ENCODE assay signal across 1 cellular context in the genomic region with DNA sequence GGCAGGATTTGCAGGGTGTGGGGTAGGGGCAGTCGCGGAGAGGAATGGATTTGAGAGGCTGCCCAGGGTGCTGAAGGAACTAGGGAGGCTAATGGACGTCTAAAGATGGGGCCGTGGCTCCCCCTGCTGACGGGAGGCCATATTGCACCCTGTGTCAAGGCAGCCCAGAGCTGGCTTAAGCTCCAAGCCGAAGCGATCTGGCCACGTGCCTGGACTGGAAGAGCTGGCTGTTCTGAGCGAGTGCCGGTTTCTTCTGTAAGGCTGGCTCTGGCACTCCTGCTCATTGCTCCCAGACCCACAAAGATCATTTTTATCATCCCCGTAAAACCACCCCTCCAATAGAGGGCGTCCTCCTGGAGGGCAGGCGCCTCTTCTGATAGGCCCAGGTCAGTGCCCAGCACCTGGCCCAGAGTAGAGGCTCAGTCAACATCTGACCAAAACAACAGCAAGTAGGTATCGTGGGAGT.
TF ChIP-seq lines count a peak whose summit lies in the region.

No MANE protein-coding gene starts in this region.

TF ChIP-seq in HepG2, 621 proteins besides CTCF, POLR2A, EP300 and RAD21 (continues in another document):
- TF ChIP-seq ZNF883 (CRISPR knock-in tag; IDR thresholded peaks at IDR 0.05; ENCODE audit: not compliant biosample characterization) (no peak), SIX1 (CRISPR knock-in tag; IDR thresholded peaks at IDR 0.05; ENCODE audit: borderline replicate concordance) (no peak), ZNF256 (CRISPR knock-in tag; conservative IDR thresholded peaks at IDR 0.05) (no peak), SAFB2 (CRISPR knock-in tag; IDR thresholded peaks at IDR 0.05; ENCODE audit: borderline replicate concordance, low read depth) (no peak), NR2C2 (CRISPR knock-in tag; IDR thresholded peaks at IDR 0.05; ENCODE audit: borderline replicate concordance) (no peak), SYNCRIP (IDR thresholded peaks at IDR 0.05; ENCODE audit: insufficient read depth, low read depth, low read length) (no peak), GATAD1 (CRISPR knock-in tag; IDR thresholded peaks at IDR 0.05) (0 out of 2 replicates have a peak, but pooled peaks have one; percentile 28), RBM39 (IDR thresholded peaks at IDR 0.05; ENCODE audit: low read depth, low read length, poor library complexity, severe bottlenecking) (no peak), NR2F6 (IDR thresholded peaks at IDR 0.05) (no peak), NR2F6 (CRISPR knock-in tag; IDR thresholded peaks at IDR 0.05) (no peak), PHF5A (CRISPR knock-in tag; IDR thresholded peaks at IDR 0.05; ENCODE audit: low read depth, unreplicated experiment) (no peak), NCOA5 (CRISPR knock-in tag; IDR thresholded peaks at IDR 0.05) (no peak), HMGA1 (CRISPR knock-in tag; conservative IDR thresholded peaks at IDR 0.05) (no peak), STAG1 (CRISPR knock-in tag; IDR thresholded peaks at IDR 0.05) (peak; percentile 95), FOXA3 (CRISPR knock-in tag; IDR thresholded peaks at IDR 0.05) (no peak), DPF2 (CRISPR knock-in tag; IDR thresholded peaks at IDR 0.05; ENCODE audit: borderline replicate concordance, low read depth) (no peak), GATAD2A (CRISPR knock-in tag; IDR thresholded peaks at IDR 0.05) (0 out of 2 replicates have a peak, but pooled peaks have one; percentile 12), ZNF282 (IDR thresholded peaks at IDR 0.05; ENCODE audit: partially characterized antibody) (no peak), IKZF4 (CRISPR knock-in tag; IDR thresholded peaks at IDR 0.05; ENCODE audit: borderline replicate concordance, low read depth, not compliant biosample characterization) (no peak), ATAD3A (CRISPR knock-in tag; IDR thresholded peaks at IDR 0.05) (no peak), NONO (IDR thresholded peaks at IDR 0.05) (no peak), NONO (CRISPR knock-in tag; conservative IDR thresholded peaks at IDR 0.05) (no peak), JARID2 (CRISPR knock-in tag; IDR thresholded peaks at IDR 0.05; ENCODE audit: insufficient replicate concordance) (no peak), ZNF841 (CRISPR knock-in tag; IDR thresholded peaks at IDR 0.05; ENCODE audit: borderline replicate concordance) (no peak), HDAC1 (CRISPR knock-in tag; IDR thresholded peaks at IDR 0.05) (no peak), SOX5 (CRISPR knock-in tag; IDR thresholded peaks at IDR 0.05; ENCODE audit: borderline replicate concordance) (no peak)
- TF ChIP-seq, protein P1, sequence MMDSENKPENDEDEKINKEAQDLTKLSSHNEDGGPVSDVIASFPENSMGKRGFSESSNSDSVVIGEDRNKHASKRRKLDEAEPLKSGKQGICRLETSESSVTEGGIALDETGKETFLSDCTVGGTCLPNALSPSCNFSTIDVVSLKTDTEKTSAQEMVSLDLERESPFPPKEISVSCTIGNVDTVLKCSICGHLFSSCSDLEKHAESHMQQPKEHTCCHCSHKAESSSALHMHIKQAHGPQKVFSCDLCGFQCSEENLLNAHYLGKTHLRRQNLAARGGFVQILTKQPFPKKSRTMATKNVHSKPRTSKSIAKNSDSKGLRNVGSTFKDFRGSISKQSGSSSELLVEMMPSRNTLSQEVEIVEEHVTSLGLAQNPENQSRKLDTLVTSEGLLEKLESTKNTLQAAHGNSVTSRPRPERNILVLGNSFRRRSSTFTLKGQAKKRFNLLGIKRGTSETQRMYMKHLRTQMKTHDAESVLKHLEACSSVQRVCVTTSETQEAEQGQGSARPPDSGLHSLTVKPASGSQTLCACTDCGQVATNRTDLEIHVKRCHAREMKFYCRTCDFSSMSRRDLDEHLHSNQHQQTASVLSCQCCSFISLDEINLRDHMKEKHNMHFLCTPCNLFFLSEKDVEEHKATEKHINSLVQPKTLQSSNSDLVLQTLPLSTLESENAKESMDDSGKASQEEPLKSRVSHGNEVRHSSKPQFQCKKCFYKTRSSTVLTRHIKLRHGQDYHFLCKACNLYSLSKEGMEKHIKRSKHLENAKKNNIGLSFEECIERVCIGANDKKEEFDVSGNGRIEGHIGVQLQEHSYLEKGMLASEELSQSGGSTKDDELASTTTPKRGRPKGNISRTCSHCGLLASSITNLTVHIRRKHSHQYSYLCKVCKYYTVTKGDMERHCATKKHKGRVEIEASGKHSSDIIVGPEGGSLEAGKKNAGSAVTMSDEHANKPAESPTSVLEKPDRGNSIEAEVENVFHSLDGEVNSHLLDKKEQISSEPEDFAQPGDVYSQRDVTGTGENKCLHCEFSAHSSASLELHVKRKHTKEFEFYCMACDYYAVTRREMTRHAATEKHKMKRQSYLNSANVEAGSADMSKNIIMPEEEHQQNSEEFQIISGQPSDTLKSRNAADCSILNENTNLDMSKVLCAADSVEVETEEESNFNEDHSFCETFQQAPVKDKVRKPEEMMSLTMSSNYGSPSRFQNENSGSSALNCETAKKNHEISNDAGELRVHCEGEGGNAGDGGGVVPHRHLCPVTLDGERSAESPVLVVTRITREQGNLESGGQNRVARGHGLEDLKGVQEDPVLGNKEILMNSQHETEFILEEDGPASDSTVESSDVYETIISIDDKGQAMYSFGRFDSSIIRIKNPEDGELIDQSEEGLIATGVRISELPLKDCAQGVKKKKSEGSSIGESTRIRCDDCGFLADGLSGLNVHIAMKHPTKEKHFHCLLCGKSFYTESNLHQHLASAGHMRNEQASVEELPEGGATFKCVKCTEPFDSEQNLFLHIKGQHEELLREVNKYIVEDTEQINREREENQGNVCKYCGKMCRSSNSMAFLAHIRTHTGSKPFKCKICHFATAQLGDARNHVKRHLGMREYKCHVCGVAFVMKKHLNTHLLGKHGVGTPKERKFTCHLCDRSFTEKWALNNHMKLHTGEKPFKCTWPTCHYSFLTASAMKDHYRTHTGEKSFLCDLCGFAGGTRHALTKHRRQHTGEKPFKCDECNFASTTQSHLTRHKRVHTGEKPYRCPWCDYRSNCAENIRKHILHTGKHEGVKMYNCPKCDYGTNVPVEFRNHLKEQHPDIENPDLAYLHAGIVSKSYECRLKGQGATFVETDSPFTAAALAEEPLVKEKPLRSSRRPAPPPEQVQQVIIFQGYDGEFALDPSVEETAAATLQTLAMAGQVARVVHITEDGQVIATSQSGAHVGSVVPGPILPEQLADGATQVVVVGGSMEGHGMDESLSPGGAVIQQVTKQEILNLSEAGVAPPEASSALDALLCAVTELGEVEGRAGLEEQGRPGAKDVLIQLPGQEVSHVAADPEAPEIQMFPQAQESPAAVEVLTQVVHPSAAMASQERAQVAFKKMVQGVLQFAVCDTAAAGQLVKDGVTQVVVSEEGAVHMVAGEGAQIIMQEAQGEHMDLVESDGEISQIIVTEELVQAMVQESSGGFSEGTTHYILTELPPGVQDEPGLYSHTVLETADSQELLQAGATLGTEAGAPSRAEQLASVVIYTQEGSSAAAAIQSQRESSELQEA (CRISPR knock-in tag; IDR thresholded peaks at IDR 0.05; ENCODE audit: not compliant biosample characterization): no peak
- TF ChIP-seq, protein P2, sequence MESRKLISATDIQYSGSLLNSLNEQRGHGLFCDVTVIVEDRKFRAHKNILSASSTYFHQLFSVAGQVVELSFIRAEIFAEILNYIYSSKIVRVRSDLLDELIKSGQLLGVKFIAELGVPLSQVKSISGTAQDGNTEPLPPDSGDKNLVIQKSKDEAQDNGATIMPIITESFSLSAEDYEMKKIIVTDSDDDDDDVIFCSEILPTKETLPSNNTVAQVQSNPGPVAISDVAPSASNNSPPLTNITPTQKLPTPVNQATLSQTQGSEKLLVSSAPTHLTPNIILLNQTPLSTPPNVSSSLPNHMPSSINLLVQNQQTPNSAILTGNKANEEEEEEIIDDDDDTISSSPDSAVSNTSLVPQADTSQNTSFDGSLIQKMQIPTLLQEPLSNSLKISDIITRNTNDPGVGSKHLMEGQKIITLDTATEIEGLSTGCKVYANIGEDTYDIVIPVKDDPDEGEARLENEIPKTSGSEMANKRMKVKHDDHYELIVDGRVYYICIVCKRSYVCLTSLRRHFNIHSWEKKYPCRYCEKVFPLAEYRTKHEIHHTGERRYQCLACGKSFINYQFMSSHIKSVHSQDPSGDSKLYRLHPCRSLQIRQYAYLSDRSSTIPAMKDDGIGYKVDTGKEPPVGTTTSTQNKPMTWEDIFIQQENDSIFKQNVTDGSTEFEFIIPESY (CRISPR knock-in tag; IDR thresholded peaks at IDR 0.05): no peak
- TF ChIP-seq, protein P3, sequence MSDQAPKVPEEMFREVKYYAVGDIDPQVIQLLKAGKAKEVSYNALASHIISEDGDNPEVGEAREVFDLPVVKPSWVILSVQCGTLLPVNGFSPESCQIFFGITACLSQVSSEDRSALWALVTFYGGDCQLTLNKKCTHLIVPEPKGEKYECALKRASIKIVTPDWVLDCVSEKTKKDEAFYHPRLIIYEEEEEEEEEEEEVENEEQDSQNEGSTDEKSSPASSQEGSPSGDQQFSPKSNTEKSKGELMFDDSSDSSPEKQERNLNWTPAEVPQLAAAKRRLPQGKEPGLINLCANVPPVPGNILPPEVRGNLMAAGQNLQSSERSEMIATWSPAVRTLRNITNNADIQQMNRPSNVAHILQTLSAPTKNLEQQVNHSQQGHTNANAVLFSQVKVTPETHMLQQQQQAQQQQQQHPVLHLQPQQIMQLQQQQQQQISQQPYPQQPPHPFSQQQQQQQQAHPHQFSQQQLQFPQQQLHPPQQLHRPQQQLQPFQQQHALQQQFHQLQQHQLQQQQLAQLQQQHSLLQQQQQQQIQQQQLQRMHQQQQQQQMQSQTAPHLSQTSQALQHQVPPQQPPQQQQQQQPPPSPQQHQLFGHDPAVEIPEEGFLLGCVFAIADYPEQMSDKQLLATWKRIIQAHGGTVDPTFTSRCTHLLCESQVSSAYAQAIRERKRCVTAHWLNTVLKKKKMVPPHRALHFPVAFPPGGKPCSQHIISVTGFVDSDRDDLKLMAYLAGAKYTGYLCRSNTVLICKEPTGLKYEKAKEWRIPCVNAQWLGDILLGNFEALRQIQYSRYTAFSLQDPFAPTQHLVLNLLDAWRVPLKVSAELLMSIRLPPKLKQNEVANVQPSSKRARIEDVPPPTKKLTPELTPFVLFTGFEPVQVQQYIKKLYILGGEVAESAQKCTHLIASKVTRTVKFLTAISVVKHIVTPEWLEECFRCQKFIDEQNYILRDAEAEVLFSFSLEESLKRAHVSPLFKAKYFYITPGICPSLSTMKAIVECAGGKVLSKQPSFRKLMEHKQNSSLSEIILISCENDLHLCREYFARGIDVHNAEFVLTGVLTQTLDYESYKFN (CRISPR knock-in tag; conservative IDR thresholded peaks at IDR 0.05): no peak
- TF ChIP-seq, protein P4, sequence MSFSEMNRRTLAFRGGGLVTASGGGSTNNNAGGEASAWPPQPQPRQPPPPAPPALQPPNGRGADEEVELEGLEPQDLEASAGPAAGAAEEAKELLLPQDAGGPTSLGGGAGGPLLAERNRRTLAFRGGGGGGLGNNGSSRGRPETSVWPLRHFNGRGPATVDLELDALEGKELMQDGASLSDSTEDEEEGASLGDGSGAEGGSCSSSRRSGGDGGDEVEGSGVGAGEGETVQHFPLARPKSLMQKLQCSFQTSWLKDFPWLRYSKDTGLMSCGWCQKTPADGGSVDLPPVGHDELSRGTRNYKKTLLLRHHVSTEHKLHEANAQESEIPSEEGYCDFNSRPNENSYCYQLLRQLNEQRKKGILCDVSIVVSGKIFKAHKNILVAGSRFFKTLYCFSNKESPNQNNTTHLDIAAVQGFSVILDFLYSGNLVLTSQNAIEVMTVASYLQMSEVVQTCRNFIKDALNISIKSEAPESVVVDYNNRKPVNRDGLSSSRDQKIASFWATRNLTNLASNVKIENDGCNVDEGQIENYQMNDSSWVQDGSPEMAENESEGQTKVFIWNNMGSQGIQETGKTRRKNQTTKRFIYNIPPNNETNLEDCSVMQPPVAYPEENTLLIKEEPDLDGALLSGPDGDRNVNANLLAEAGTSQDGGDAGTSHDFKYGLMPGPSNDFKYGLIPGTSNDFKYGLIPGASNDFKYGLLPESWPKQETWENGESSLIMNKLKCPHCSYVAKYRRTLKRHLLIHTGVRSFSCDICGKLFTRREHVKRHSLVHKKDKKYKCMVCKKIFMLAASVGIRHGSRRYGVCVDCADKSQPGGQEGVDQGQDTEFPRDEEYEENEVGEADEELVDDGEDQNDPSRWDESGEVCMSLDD (CRISPR knock-in tag; IDR thresholded peaks at IDR 0.05; ENCODE audit: borderline replicate concordance): no peak
- TF ChIP-seq, protein P5, sequence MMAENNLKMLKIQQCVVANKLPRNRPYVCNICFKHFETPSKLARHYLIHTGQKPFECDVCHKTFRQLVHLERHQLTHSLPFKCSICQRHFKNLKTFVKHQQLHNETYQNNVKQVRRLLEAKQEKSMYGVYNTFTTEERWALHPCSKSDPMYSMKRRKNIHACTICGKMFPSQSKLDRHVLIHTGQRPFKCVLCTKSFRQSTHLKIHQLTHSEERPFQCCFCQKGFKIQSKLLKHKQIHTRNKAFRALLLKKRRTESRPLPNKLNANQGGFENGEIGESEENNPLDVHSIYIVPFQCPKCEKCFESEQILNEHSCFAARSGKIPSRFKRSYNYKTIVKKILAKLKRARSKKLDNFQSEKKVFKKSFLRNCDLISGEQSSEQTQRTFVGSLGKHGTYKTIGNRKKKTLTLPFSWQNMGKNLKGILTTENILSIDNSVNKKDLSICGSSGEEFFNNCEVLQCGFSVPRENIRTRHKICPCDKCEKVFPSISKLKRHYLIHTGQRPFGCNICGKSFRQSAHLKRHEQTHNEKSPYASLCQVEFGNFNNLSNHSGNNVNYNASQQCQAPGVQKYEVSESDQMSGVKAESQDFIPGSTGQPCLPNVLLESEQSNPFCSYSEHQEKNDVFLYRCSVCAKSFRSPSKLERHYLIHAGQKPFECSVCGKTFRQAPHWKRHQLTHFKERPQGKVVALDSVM (CRISPR knock-in tag; IDR thresholded peaks at IDR 0.05): no peak
- TF ChIP-seq, protein P6, sequence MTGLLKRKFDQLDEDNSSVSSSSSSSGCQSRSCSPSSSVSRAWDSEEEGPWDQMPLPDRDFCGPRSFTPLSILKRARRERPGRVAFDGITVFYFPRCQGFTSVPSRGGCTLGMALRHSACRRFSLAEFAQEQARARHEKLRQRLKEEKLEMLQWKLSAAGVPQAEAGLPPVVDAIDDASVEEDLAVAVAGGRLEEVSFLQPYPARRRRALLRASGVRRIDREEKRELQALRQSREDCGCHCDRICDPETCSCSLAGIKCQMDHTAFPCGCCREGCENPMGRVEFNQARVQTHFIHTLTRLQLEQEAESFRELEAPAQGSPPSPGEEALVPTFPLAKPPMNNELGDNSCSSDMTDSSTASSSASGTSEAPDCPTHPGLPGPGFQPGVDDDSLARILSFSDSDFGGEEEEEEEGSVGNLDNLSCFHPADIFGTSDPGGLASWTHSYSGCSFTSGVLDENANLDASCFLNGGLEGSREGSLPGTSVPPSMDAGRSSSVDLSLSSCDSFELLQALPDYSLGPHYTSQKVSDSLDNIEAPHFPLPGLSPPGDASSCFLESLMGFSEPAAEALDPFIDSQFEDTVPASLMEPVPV (CRISPR knock-in tag; IDR thresholded peaks at IDR 0.05): no peak
- TF ChIP-seq, protein P7, sequence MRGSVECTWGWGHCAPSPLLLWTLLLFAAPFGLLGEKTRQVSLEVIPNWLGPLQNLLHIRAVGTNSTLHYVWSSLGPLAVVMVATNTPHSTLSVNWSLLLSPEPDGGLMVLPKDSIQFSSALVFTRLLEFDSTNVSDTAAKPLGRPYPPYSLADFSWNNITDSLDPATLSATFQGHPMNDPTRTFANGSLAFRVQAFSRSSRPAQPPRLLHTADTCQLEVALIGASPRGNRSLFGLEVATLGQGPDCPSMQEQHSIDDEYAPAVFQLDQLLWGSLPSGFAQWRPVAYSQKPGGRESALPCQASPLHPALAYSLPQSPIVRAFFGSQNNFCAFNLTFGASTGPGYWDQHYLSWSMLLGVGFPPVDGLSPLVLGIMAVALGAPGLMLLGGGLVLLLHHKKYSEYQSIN (CRISPR knock-in tag; IDR thresholded peaks at IDR 0.05; ENCODE audit: borderline replicate concordance): no peak
